Comparison of ENCODE assay signal across 11 cellular contexts in the genomic region with DNA sequence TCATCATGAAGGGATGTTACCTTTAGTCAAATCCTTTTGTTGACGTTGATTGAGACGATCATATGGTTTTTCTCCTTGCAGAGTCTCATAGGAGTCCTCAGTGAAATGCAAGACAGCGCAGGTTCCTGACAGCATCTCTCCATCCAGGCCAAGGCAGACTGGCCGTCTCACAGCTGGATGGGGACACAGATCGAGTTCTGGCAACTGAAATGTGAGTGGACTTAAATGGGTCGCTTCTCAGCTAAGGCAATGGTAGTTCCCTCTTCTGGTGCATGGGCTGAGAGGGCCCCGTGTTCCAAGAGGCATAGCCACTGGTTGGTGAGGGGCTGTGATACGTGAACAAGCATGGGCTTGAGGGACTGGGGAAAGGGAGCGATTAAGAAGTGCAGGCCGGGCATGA.
"Had no signal": no experiment of that assay in that cellular context is flagged by ENCODE, and none has a peak within 500 bp of the region (broad histone marks: within the 10 kb centered on the region; RNA-seq: fewer than 3 reads in every experiment).

No MANE protein-coding gene starts in this region.

- H3K27ac ChIP-seq: transverse colon had no signal

- ATAC-seq: activated CD8-positive, alpha-beta T cell treated with anti-CD3 and anti-CD28 coated beads, Interleukin-2, amount 10 ng/mL, durations not matched to agents 7 days and 5 days; right cardiac atrium had no signal

- H3K36me3 Mint-ChIP-seq: activated naive CD4-positive, alpha-beta T cell treated with anti-CD3 and anti-CD28 coated beads, Interleukin-2, amount 10 ng/mL, durations not matched to agents 7 days and 5 days had no signal

- H3K4me3 Mint-ChIP-seq: activated CD8-positive, alpha-beta T cell treated with anti-CD3 and anti-CD28 coated beads, Interleukin-2, amount 10 ng/mL, durations not matched to agents 7 days and 5 days; activated naive CD4-positive, alpha-beta T cell treated with anti-CD3 and anti-CD28 coated beads, Interleukin-2, amount 10 ng/mL, durations not matched to agents 7 days and 5 days had no signal

- H3K4me2 ChIP-seq: smooth muscle cell had no signal

- H3K9me3 Mint-ChIP-seq: activated naive CD4-positive, alpha-beta T cell treated with anti-CD3 and anti-CD28 coated beads, Interleukin-2, amount 10 ng/mL, durations not matched to agents 7 days and 5 days; activated T-helper 2 cell treated with anti-CD3 and anti-CD28 coated beads, Interferon-gamma antibody, Interleukin-2, Interleukin-4, amounts not matched to agents 10 μg/mL and 5 μg/mL and 100 μg/mL, durations not matched to agents 14 hours and 24 hours and 36 hours had no signal

- DNase-seq: activated CD8-positive, alpha-beta T cell treated with anti-CD3 and anti-CD28 coated beads, Interleukin-2, amount 10 ng/mL, durations not matched to agents 7 days and 5 days; activated naive CD4-positive, alpha-beta T cell treated with anti-CD3 and anti-CD28 coated beads, Interleukin-2, amount 10 ng/mL, durations not matched to agents 7 days and 5 days; central memory CD4-positive, alpha-beta T cell; hypothalamus; mammary epithelial cell; right cardiac atrium; substantia nigra; T-helper 9 cell; transverse colon had no signal

- H3K36me3 ChIP-seq: transverse colon had no signal

- H3K27ac Mint-ChIP-seq: activated CD8-positive, alpha-beta T cell treated with anti-CD3 and anti-CD28 coated beads, Interleukin-2, amount 10 ng/mL, durations not matched to agents 7 days and 5 days; activated naive CD4-positive, alpha-beta T cell treated with anti-CD3 and anti-CD28 coated beads, Interleukin-2, amount 10 ng/mL, durations not matched to agents 7 days and 5 days; activated T-helper 2 cell treated with anti-CD3 and anti-CD28 coated beads, Interferon-gamma antibody, Interleukin-2, Interleukin-4, amounts not matched to agents 10 μg/mL and 5 μg/mL and 100 μg/mL, durations not matched to agents 14 hours and 24 hours and 36 hours had no signal

- H3K4me3 ChIP-seq: smooth muscle cell had no signal

- H3K9me3 ChIP-seq: transverse colon had no signal
